14 cellular contexts compared by ENCODE assay signal in genomic region chr11:76642341-76642740, GRCh38. TPM values are rescaled to one million over a fixed set of nuclear protein-coding genes. Genes with fewer than 3 reads are reported as not detected.
A peak's percentile ranks its signal among the peaks of the same experiment; 100 is the strongest.
DNase-seq lines count a peak whose midpoint lies in the region; ATAC-seq and TF ChIP-seq lines count a peak whose summit lies in the region.
"Had no signal": no experiment of that assay in that cellular context is flagged by ENCODE, and none has a peak within 500 bp of the region (broad histone marks: within the 10 kb centered on the region; RNA-seq: fewer than 3 reads in every experiment).

No MANE protein-coding gene starts in this region.

- no peaks in the 10 kb centered on the region for H3K9me3 ChIP-seq in effector memory CD4-positive, alpha-beta T cell (ENCODE audit: control insufficient read depth, low read length)
- peaks cover 2% of the 10 kb centered on the region for H3K9me3 ChIP-seq in osteoblast (ENCODE audit: low read depth, low read length)
- H3K9me3 ChIP-seq: pancreas had no signal

- H3K79me2 ChIP-seq in osteoblast (ENCODE audit: insufficient read depth, low read length): no peaks in the 10 kb centered on the region

- DNase-seq in stimulated activated naive CD4-positive, alpha-beta T cell treated with Interleukin-2 at 50 U/mL for 16 hours (lab: John Stamatoyannopoulos, UW): peak; percentile 13
- no peak for DNase-seq in stimulated activated naive CD4-positive, alpha-beta T cell (lab: John Stamatoyannopoulos, UW)
- DNase-seq in activated T-cell treated with anti-CD3 and anti-CD28 coated beads, Interleukin-2, amount 50 U/mL, for 4 hours: no peak
- DNase-seq in naive B cell (peak; percentile 72), osteoblast (ENCODE audit: insufficient read length, low spot score, missing footprints) (no peak), NCI-H226 (no peak), GF-D8 (lab: John Stamatoyannopoulos, UW) (no peak)
- DNase-seq in effector memory CD4-positive, alpha-beta T cell: no peak
- DNase-seq: dermis blood vessel endothelial cell, pancreas had no signal

- H3K4me3 ChIP-seq in effector memory CD4-positive, alpha-beta T cell (ENCODE audit: insufficient read depth, low read depth, low read length, poor library complexity, severe bottlenecking): no peak overlapping the region
- H3K4me3 ChIP-seq in osteoblast (ENCODE audit: insufficient read depth, low read length): no peak overlapping the region
- H3K4me3 ChIP-seq: ascending aorta; BLaER1 treated with 17β-estradiol and CSF1 and Interleukin-3, amounts not matched to agents 10 nM and 100 nM; GM23338; pancreas had no signal

- no peaks in the 10 kb centered on the region for H3K27me3 ChIP-seq in effector memory CD4-positive, alpha-beta T cell (replicated peaks; ENCODE audit: control insufficient read depth, insufficient read depth, low read length, poor library complexity, severe bottlenecking)
- H3K27me3 ChIP-seq in osteoblast (ENCODE audit: insufficient read depth, low read length): peaks cover 28% of the 10 kb centered on the region
- H3K27me3 ChIP-seq: ascending aorta, pancreas had no signal

- peaks cover 32% of the 10 kb centered on the region for H3K27me3 Mint-ChIP-seq in activated T-cell treated with anti-CD3 and anti-CD28 coated beads, Interleukin-2, amount 50 U/mL, for 4 hours (ENCODE audit: low read depth)
- H3K27me3 Mint-ChIP-seq in naive B cell: peaks cover 13 to 34% (median 29%) of the 10 kb centered on the region in 3 donors

- no peak overlapping the region for H3K27ac ChIP-seq in effector memory CD4-positive, alpha-beta T cell (ENCODE audit: insufficient read depth, low read length, poor library complexity, severe bottlenecking)
- H3K27ac ChIP-seq in osteoblast (ENCODE audit: low read depth, low read length): no peak overlapping the region
- H3K27ac ChIP-seq: ascending aorta; BLaER1 treated with 17β-estradiol and CSF1 and Interleukin-3, amounts not matched to agents 10 nM and 100 nM; HL-60; pancreas had no signal

- no peak for TF ChIP-seq CTCF in osteoblast (IDR thresholded peaks at IDR 0.05; ENCODE audit: extremely low read depth, low read depth, low read length)

- H3K36me3 Mint-ChIP-seq in activated T-cell treated with anti-CD3 and anti-CD28 coated beads, Interleukin-2, amount 50 U/mL, for 4 hours (ENCODE audit: insufficient read depth): no peaks in the 10 kb centered on the region
- H3K36me3 Mint-ChIP-seq in naive B cell: no peaks in the 10 kb centered on the region

- H3K36me3 ChIP-seq in effector memory CD4-positive, alpha-beta T cell (ENCODE audit: control insufficient read depth, insufficient read depth, low read length): no peaks in the 10 kb centered on the region
- no peaks in the 10 kb centered on the region for H3K36me3 ChIP-seq in osteoblast (ENCODE audit: insufficient read depth, low read length)
- H3K36me3 ChIP-seq: ascending aorta; BLaER1 treated with 17β-estradiol and CSF1 and Interleukin-3, amounts not matched to agents 10 nM and 100 nM; pancreas had no signal

- no peak overlapping the region for H3K4me2 ChIP-seq in osteoblast (ENCODE audit: insufficient read depth, low read length)
- H3K4me2 ChIP-seq: GM23338 had no signal

- peaks cover 12% of the 10 kb centered on the region for H3K9me3 Mint-ChIP-seq in activated T-cell treated with anti-CD3 and anti-CD28 coated beads, Interleukin-2, amount 50 U/mL, for 4 hours
- H3K9me3 Mint-ChIP-seq in naive B cell: peaks cover 0 to 12% (median 9%) of the 10 kb centered on the region in 7 donors

- H3K27ac Mint-ChIP-seq in naive B cell: peak overlapping the region; percentile 78 to 100 (median 96)
- H3K27ac Mint-ChIP-seq: GM23338 had no signal

- H3K4me3 Mint-ChIP-seq in activated T-cell treated with anti-CD3 and anti-CD28 coated beads, Interleukin-2, amount 50 U/mL, for 4 hours: no peak overlapping the region
- H3K4me3 Mint-ChIP-seq in naive B cell: peak overlapping the region in 2 of 8 donors; percentile 56 to 78
- H3K4me3 Mint-ChIP-seq: GM23338 had no signal

- H4K20me1 ChIP-seq in osteoblast (ENCODE audit: insufficient read depth, low read length): no peaks in the 10 kb centered on the region
- H4K20me1 ChIP-seq: BLaER1 treated with 17β-estradiol and CSF1 and Interleukin-3, amounts not matched to agents 10 nM and 100 nM had no signal

- no peaks in the 10 kb centered on the region for H3K4me1 ChIP-seq in effector memory CD4-positive, alpha-beta T cell (ENCODE audit: control insufficient read depth, insufficient read depth, low read length, poor library complexity, severe bottlenecking)
- no peaks in the 10 kb centered on the region for H3K4me1 ChIP-seq in osteoblast (ENCODE audit: insufficient read depth, low read length)
- H3K4me1 ChIP-seq: pancreas had no signal

- no peak overlapping the region for H2AFZ ChIP-seq in osteoblast (ENCODE audit: low read length)
- H2AFZ ChIP-seq: GM23338 had no signal

- peak; percentile 81 to 84 for ATAC-seq in activated T-cell treated with anti-CD3 and anti-CD28 coated beads, Interleukin-2, amount 50 U/mL, for 4 hours
- ATAC-seq in naive B cell (ENCODE audit: low read depth in 2 of 2): peak; percentile 40 to 59
- ATAC-seq: GM23338, pancreas had no signal

- H3K4me1 Mint-ChIP-seq in activated T-cell treated with anti-CD3 and anti-CD28 coated beads, Interleukin-2, amount 50 U/mL, for 4 hours (ENCODE audit: low read depth): peaks cover 7% of the 10 kb centered on the region
- peaks cover 36 to 53% (median 43%) of the 10 kb centered on the region in 3 donors for H3K4me1 Mint-ChIP-seq in naive B cell

RNA-seq across cellular contexts. Expression of gene LRRC32, which starts 28.2 kb away (rescaled TPM):
- 1 to 10 TPM; 4.6 to 5.8 (median 4.6) TPM for total RNA-seq in activated T-cell treated with anti-CD3 and anti-CD28 coated beads, Interleukin-2, amount 50 U/mL, for 4 hours
- 1 to 10 TPM in 1 of 6 donors, under 1 TPM in 1, not detected in 4; 0.13 to 1.9 TPM for polyA plus RNA-seq in naive B cell (ENCODE audit: low read depth in 6 of 6)
- total RNA-seq in osteoblast: 37.6 and 41.3 TPM in 2 replicates

Comparison
In these comparisons a context has a peak if more than half of its experiments do, and no peak if none do; other contexts are left out.
1. DNase-seq: peak in stimulated activated naive CD4-positive, alpha-beta T cell treated with Interleukin-2 at 50 U/mL for 16 hours (single experiment) and naive B cell (single experiment); none in stimulated activated naive CD4-positive, alpha-beta T cell (0 of 6), activated T-cell treated with anti-CD3 and anti-CD28 coated beads, Interleukin-2, amount 50 U/mL, for 4 hours (single experiment), effector memory CD4-positive, alpha-beta T cell (0 of 3), osteoblast (single experiment), NCI-H226 (single experiment) and GF-D8 (single experiment).